ENCODE assay signal across 8 cellular contexts in the genomic region with DNA sequence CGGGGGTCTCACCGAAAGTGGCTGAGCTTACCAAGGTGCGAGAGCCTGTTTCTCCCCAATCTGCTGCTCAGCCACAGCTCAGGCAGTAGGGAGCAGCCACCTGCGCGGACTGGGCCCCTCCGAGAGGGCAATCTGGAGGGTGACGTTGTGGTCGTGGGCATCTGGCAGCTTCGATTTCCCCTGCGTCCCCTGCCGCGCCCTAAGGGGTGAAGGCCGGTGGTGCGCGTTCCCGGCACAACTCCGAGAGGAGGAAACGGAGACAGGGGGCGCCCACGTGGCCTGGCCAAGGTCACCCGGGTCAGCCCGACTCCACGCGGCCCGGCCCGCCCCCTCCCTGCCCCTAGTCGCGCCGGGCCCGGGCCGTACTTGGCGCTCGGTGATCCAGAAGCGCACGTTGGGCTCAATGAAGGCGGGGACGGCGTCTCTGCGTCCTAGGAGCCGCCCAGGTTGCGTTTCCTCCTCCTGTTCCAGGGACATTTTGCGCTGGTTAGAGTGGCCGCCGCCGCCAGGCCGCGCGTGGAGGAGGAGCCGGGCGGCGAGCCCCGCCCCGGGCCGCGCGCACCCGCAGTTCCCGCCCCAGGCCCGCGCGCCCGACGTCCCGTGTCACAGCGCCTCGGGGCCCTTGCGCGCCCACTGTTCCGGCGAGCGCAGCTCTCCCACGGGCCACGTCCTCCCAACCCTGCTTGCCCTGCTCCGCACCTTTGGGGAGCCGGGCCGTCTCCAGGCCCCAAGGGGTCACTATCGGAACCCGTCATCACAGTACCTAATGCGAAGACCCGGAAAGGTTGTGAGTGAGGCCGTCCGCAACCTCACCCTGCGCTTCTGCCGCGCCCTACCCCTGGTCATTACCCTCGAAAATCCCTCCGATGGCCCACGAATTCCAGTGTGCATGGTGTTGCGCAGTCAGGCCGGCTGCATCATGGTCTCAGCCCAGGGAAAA. TPM values are rescaled to one million over a fixed set of nuclear protein-coding genes. Genes with fewer than 3 reads are reported as not detected.
DNase-seq lines count a peak whose midpoint lies in the region; ATAC-seq and TF ChIP-seq lines count a peak whose summit lies in the region.

A gene with protein sequence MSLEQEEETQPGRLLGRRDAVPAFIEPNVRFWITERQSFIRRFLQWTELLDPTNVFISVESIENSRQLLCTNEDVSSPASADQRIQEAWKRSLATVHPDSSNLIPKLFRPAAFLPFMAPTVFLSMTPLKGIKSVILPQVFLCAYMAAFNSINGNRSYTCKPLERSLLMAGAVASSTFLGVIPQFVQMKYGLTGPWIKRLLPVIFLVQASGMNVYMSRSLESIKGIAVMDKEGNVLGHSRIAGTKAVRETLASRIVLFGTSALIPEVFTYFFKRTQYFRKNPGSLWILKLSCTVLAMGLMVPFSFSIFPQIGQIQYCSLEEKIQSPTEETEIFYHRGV (minus strand): TSS at position 544 of the 940 bp plus-strand sequence. CDS start 67 bp downstream, at position 477.

- DNase-seq in NCI-H345 (lab: John Stamatoyannopoulos, UW) (peak; percentile 60), colonic mucosa (peak; percentile 84)
- DNase-seq in activated CD4-positive, alpha-beta T cell treated with anti-CD3 and anti-CD28 coated beads for 48 hours: peak; percentile 84
- DNase-seq in stimulated activated CD4-positive, alpha-beta T cell treated with anti-CD3 and anti-CD28 coated beads, Interleukin-4, amount 100 ng/mL, for 24 hours: peak; percentile 80

- peak within 1 kb of the TSS; percentile 88 for H2AFZ ChIP-seq in ACC112 (ENCODE audit: low read length, unreplicated experiment)

- H3K9me3 ChIP-seq in colonic mucosa (no peaks in the 10 kb centered on the region), liver (ENCODE audit: control insufficient read depth in 4 of 4, low read length in 3 of 4) (no peaks in the 10 kb centered on the region)

- under 1% methylated on average over 90 of the region's 90 CpGs for WGBS in liver

- intact Hi-C loops in colonic mucosa (cut with DNase I): loop anchor here (10.0 kb wide), 1 partner anchor 111 kb away; no protein-coding TSS in a partner anchor

- H3K4me1 ChIP-seq in ACC112 (ENCODE audit: control insufficient read depth, insufficient read depth, low read length, unreplicated experiment) (peaks cover 29% of the 10 kb centered on the region), colonic mucosa (no peaks in the 10 kb centered on the region), liver (ENCODE audit: control insufficient read depth in 4 of 4, insufficient read depth in 4 of 4, low read length in 3 of 4) (peaks cover 0 to 20% (median 7%) of the 10 kb centered on the region in 4 donors)

- H3K36me3 ChIP-seq in ACC112 (ENCODE audit: insufficient read depth, low read length) (peaks cover 20% of the 10 kb centered on the region), colonic mucosa (peaks cover 8% of the 10 kb centered on the region), liver (ENCODE audit: control insufficient read depth in 4 of 4, insufficient read depth in 3 of 4, low read depth in 1 of 4, low read length in 3 of 4) (peaks cover 0 to 31% (median 24%) of the 10 kb centered on the region in 4 donors)

- no peaks in the 10 kb centered on the region for H3K79me2 ChIP-seq in ACC112 (ENCODE audit: control insufficient read depth, insufficient read depth, low read length, unreplicated experiment)

- TF ChIP-seq RAD21 in liver (IDR thresholded peaks at IDR 0.05): peak in 1 of 2 donors; percentile 31

- TF ChIP-seq CTCF in colonic mucosa (IDR thresholded peaks at IDR 0.05): no peak
- TF ChIP-seq CTCF in liver (IDR thresholded peaks at IDR 0.05; ENCODE audit: low read depth, low read length, missing input control): no peak

- H3K27ac ChIP-seq in ACC112 (ENCODE audit: low read depth, low read length): 0 out of 2 replicates have a peak within 1 kb of the TSS, but pooled peaks have one; percentile 12
- peak within 1 kb of the TSS; percentile 61 for H3K27ac ChIP-seq in colonic mucosa
- H3K27ac ChIP-seq in liver (ENCODE audit: low read depth in 1 of 2, low read length in 2 of 2): peak within 1 kb of the TSS; percentile 94 to 95

- H3K27me3 ChIP-seq in ACC112 (ENCODE audit: insufficient read depth, low read length) (no peaks in the 10 kb centered on the region), colonic mucosa (no peaks in the 10 kb centered on the region), liver (ENCODE audit: control insufficient read depth in 4 of 4, insufficient read depth in 4 of 4, low read length in 3 of 4) (no peaks in the 10 kb centered on the region)

- H3K9ac ChIP-seq in colonic mucosa (ENCODE audit: low read depth in 2 of 2, low read length in 2 of 2) (peak within 1 kb of the TSS; percentile 77 to 91), liver (ENCODE audit: low read depth in 1 of 2, low read length in 2 of 2) (peak within 1 kb of the TSS; percentile 93 to 97)

- H3K4me3 ChIP-seq in ACC112 (ENCODE audit: low read depth, low read length) (peak within 1 kb of the TSS; percentile 92), colonic mucosa (peak within 1 kb of the TSS; percentile 94), liver (ENCODE audit: low read depth in 1 of 3, low read length in 3 of 3) (peak within 1 kb of the TSS; percentile 83 to 90 (median 84))

- peak; percentile 50 for ATAC-seq in GM18508 (IDR thresholded peaks at IDR 0.05; ENCODE audit: insufficient read depth, unreplicated experiment)
- ATAC-seq in HG02973 (IDR thresholded peaks at IDR 0.05; ENCODE audit: unreplicated experiment): peak; percentile 90

TF ChIP-seq in liver, 16 proteins besides CTCF, POLR2A, EP300 and RAD21:
- peak; percentile 44 for TF ChIP-seq YY1 (IDR thresholded peaks at IDR 0.05)
- TF ChIP-seq, protein P1, sequence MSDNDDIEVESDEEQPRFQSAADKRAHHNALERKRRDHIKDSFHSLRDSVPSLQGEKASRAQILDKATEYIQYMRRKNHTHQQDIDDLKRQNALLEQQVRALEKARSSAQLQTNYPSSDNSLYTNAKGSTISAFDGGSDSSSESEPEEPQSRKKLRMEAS (IDR thresholded peaks at IDR 0.05): no peak
- no peak for TF ChIP-seq JUND (IDR thresholded peaks at IDR 0.05)
- TF ChIP-seq, protein P2, sequence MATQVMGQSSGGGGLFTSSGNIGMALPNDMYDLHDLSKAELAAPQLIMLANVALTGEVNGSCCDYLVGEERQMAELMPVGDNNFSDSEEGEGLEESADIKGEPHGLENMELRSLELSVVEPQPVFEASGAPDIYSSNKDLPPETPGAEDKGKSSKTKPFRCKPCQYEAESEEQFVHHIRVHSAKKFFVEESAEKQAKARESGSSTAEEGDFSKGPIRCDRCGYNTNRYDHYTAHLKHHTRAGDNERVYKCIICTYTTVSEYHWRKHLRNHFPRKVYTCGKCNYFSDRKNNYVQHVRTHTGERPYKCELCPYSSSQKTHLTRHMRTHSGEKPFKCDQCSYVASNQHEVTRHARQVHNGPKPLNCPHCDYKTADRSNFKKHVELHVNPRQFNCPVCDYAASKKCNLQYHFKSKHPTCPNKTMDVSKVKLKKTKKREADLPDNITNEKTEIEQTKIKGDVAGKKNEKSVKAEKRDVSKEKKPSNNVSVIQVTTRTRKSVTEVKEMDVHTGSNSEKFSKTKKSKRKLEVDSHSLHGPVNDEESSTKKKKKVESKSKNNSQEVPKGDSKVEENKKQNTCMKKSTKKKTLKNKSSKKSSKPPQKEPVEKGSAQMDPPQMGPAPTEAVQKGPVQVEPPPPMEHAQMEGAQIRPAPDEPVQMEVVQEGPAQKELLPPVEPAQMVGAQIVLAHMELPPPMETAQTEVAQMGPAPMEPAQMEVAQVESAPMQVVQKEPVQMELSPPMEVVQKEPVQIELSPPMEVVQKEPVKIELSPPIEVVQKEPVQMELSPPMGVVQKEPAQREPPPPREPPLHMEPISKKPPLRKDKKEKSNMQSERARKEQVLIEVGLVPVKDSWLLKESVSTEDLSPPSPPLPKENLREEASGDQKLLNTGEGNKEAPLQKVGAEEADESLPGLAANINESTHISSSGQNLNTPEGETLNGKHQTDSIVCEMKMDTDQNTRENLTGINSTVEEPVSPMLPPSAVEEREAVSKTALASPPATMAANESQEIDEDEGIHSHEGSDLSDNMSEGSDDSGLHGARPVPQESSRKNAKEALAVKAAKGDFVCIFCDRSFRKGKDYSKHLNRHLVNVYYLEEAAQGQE (IDR thresholded peaks at IDR 0.05): peak; percentile 28
- no peak for TF ChIP-seq FOXA1 (IDR thresholded peaks at IDR 0.05)
- TF ChIP-seq EGR1 (IDR thresholded peaks at IDR 0.05; ENCODE audit: low read depth in 2 of 2): peak in 1 of 2 donors; percentile 14
- TF ChIP-seq FOXA2 (IDR thresholded peaks at IDR 0.05): no peak
- TF ChIP-seq GABPA (IDR thresholded peaks at IDR 0.05 in 1 of 2, conservative IDR thresholded peaks at IDR 0.05 in 1 of 2): no peak
- no peak for TF ChIP-seq HNF4G (IDR thresholded peaks at IDR 0.05)
- peak in 1 of 2 donors; percentile 15 for TF ChIP-seq HNF4A (conservative IDR thresholded peaks at IDR 0.05)
- TF ChIP-seq RXRA (IDR thresholded peaks at IDR 0.05): peak in 1 of 2 donors; percentile 29
- TF ChIP-seq, protein P3, sequence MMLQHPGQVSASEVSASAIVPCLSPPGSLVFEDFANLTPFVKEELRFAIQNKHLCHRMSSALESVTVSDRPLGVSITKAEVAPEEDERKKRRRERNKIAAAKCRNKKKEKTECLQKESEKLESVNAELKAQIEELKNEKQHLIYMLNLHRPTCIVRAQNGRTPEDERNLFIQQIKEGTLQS (IDR thresholded peaks at IDR 0.05): no peak
- TF ChIP-seq, protein P4, sequence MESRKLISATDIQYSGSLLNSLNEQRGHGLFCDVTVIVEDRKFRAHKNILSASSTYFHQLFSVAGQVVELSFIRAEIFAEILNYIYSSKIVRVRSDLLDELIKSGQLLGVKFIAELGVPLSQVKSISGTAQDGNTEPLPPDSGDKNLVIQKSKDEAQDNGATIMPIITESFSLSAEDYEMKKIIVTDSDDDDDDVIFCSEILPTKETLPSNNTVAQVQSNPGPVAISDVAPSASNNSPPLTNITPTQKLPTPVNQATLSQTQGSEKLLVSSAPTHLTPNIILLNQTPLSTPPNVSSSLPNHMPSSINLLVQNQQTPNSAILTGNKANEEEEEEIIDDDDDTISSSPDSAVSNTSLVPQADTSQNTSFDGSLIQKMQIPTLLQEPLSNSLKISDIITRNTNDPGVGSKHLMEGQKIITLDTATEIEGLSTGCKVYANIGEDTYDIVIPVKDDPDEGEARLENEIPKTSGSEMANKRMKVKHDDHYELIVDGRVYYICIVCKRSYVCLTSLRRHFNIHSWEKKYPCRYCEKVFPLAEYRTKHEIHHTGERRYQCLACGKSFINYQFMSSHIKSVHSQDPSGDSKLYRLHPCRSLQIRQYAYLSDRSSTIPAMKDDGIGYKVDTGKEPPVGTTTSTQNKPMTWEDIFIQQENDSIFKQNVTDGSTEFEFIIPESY (IDR thresholded peaks at IDR 0.05): no peak
- TF ChIP-seq NR2F2 (IDR thresholded peaks at IDR 0.05): peak; percentile 33
- no peak for TF ChIP-seq TAF1 (conservative IDR thresholded peaks at IDR 0.05)
- no peak for TF ChIP-seq SP1 (IDR thresholded peaks at IDR 0.05)

RNA-seq across cellular contexts. Expression of the gene that starts here (rescaled TPM):
- total RNA-seq in colonic mucosa (10 to 100 TPM; 29.4 to 37.2 TPM), liver (10 to 100 TPM; 12.4 to 34.1 TPM)
- 10 to 100 TPM; 20.7 to 27.5 TPM for polyA plus RNA-seq in liver

Comparison
In these comparisons a context has a peak if more than half of its experiments do, and no peak if none do; other contexts are left out.
1. Peak in every context shown above with its lines: DNase-seq, ATAC-seq, H3K4me3 ChIP-seq and H3K27ac ChIP-seq.
2. H3K27ac ChIP-seq: peak in every context shown above with its lines; median percentile 94 in liver; 61 in colonic mucosa; 12 in ACC112.